ENCODE assay signal across 11 cellular contexts in the genomic region with DNA sequence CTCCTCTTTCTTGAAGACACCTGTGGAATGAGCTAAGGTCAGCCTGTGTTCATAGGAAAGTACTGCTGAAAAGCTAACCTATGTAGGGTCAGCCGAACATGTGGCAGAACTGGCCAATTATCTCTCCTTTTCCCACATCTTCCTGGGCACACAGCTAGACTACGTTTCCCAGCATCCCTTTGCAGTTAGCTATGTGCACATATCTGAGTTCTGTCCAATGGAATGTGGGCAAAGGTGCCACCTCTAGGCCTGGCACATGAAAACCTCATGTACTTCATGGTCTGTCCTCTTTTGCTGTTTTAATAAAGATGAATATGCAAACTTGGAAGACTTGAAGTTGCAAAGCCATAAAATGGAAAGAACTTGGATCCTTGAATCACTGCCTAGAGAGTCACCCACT.
DNase-seq lines count a peak whose midpoint lies in the region; ATAC-seq and TF ChIP-seq lines count a peak whose summit lies in the region.
"Had no signal": no experiment of that assay in that cellular context is flagged by ENCODE, and none has a peak within 500 bp of the region (broad histone marks: within the 10 kb centered on the region; RNA-seq: fewer than 3 reads in every experiment).

No MANE protein-coding gene starts in this region.

- ATAC-seq in thoracic aorta (ENCODE audit: insufficient number of reproducible peaks, low FRiP score, low read depth) (no peak), HG02884 (IDR thresholded peaks at IDR 0.05; ENCODE audit: unreplicated experiment) (no peak)

- 0 out of 2 replicates have a peak overlapping the region, but pooled peaks have one; percentile 13 for H2AFZ ChIP-seq in GM23248

- no peaks in the 10 kb centered on the region for H3K36me3 ChIP-seq in GM23248 (ENCODE audit: low read depth)
- no peaks in the 10 kb centered on the region for H3K36me3 ChIP-seq in iPS-20b (ENCODE audit: insufficient read depth, low read depth, low read length)
- H3K36me3 ChIP-seq in thoracic aorta, result no peaks in the 10 kb centered on the region
- H3K36me3 ChIP-seq: Peyer's patch had no signal

- no peaks in the 10 kb centered on the region for H4K20me1 ChIP-seq in GM23248 (ENCODE audit: insufficient read depth)

- no peaks in the 10 kb centered on the region for H3K9me2 ChIP-seq in GM23248 (ENCODE audit: insufficient read depth)

- H3K9ac ChIP-seq in GM23248, result no peak overlapping the region
- no peak overlapping the region for H3K9ac ChIP-seq in iPS-20b (ENCODE audit: low read depth, low read length)

- H3K4me2 ChIP-seq in GM23248 (ENCODE audit: unreplicated experiment), result no peak overlapping the region

- no peaks in the 10 kb centered on the region for H3K27me3 ChIP-seq in GM23248 (replicated peaks; ENCODE audit: insufficient read depth)
- H3K27me3 ChIP-seq in iPS-20b (ENCODE audit: insufficient read depth, low read length), result no peaks in the 10 kb centered on the region
- H3K27me3 ChIP-seq in thoracic aorta (replicated peaks; ENCODE audit: insufficient read depth), result no peaks in the 10 kb centered on the region
- H3K27me3 ChIP-seq: Peyer's patch had no signal

- H3F3A ChIP-seq in GM23248 (ENCODE audit: insufficient read depth), result peaks cover 23% of the 10 kb centered on the region

- H3K27ac ChIP-seq in GM23248 (no peak overlapping the region), iPS-20b (ENCODE audit: low read length) (no peak overlapping the region), thoracic aorta (peak overlapping the region; percentile 5)
- H3K27ac ChIP-seq: Peyer's patch had no signal

- no peaks in the 10 kb centered on the region for H3K9me3 ChIP-seq in GM23248 (ENCODE audit: low read depth)
- H3K9me3 ChIP-seq in iPS-20b (ENCODE audit: insufficient read depth, low read depth, low read length), result no peaks in the 10 kb centered on the region
- no peaks in the 10 kb centered on the region for H3K9me3 ChIP-seq in thoracic aorta
- H3K9me3 ChIP-seq: Peyer's patch had no signal

- TF ChIP-seq CTCF in thoracic aorta (IDR thresholded peaks at IDR 0.05), result no peak

- no peak overlapping the region for H3K4me3 ChIP-seq in GM23248
- H3K4me3 ChIP-seq in iPS-20b (ENCODE audit: low read length), result peak overlapping the region; percentile 11; the same call in 1 of the 2 replicates
- no peak overlapping the region for H3K4me3 ChIP-seq in thoracic aorta
- H3K4me3 ChIP-seq: Peyer's patch had no signal

- no peak for DNase-seq in GM23248
- DNase-seq in NCI-H82 treated with DMSO at 0.1 percent for 48 hours (lab: John Stamatoyannopoulos, UW; ENCODE audit: unreplicated experiment), result peak; percentile 38
- no peak for DNase-seq in thoracic aorta (ENCODE audit: low spot score)
- no peak for DNase-seq in activated naive CD4-positive, alpha-beta T cell treated with anti-CD3 and anti-CD28 coated beads, Interleukin-2, amount 50 U/mL, for 16 hours
- no peak for DNase-seq in Ammon's horn (ENCODE audit: low spot score)
- DNase-seq: CD4-positive, alpha-beta T cell; naive B cell; Peyer's patch; stimulated activated CD4-positive, alpha-beta T cell treated with anti-CD3 and anti-CD28 coated beads, Interleukin-4, amount 100 ng/mL, for 4 hours had no signal

- no peaks in the 10 kb centered on the region for H3K79me2 ChIP-seq in GM23248 (ENCODE audit: insufficient read depth)

- WGBS in GM23248 (ENCODE audit: low coverage in 1 of 2, low lambda C conversion rate in 2 of 2, missing lambda C conversion rate in 2 of 2), 2 experiments, result 42 to 65% methylated on average over 2 of the region's 2 CpGs

- in situ Hi-C loops in GM23248 (cut with MboI), result no loop called here

- H3K4me1 ChIP-seq in GM23248 (ENCODE audit: insufficient read depth) (peaks cover 31% of the 10 kb centered on the region), iPS-20b (ENCODE audit: insufficient read depth, low read length) (no peaks in the 10 kb centered on the region), thoracic aorta (ENCODE audit: control insufficient read depth in 1 of 2, low read depth in 2 of 2) (peaks cover 15 to 30% of the 10 kb centered on the region in 2 donors)
- H3K4me1 ChIP-seq: Peyer's patch had no signal

Comparison
In these comparisons a context has a peak if more than half of its experiments do, and no peak if none do; other contexts are left out.
1. H3K27ac ChIP-seq: peak in thoracic aorta (2 of 2); none in GM23248 (single experiment) and iPS-20b (single experiment).